ENCODE assay signal across 15 cellular contexts in the genomic region with DNA sequence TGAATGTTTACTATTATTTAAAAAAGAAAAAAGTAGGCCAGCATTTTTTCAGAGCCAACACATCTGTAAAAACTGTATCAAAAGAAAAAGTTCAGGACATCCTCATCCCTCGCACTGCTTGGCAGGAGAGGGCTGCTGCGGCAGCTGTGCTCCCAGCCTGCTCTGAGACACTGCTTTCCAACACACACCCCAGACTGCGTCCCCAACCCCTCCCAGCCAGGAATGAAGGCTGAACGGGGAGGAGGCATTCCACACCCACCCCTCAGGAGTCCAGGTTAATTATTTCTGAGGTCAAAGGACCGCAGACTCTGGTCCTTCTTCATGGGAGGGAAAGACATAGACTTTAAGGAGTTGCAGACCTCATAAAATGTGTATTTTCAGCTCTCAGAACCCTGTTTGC. TPM values are rescaled to one million over a fixed set of nuclear protein-coding genes. Genes with fewer than 3 reads are reported as not detected.
DNase-seq lines count a peak whose midpoint lies in the region; ATAC-seq and TF ChIP-seq lines count a peak whose summit lies in the region.
"Had no signal": no experiment of that assay in that cellular context is flagged by ENCODE, and none has a peak within 500 bp of the region (broad histone marks: within the 10 kb centered on the region; RNA-seq: fewer than 3 reads in every experiment).

No MANE protein-coding gene starts in this region.

- H3K9me3 ChIP-seq in fibroblast of lung (ENCODE audit: control insufficient read depth, insufficient read depth, low read depth, low read length) (no peaks in the 10 kb centered on the region), lower lobe of right lung (no peaks in the 10 kb centered on the region), smooth muscle cell (replicated peaks; ENCODE audit: low read depth) (no peaks in the 10 kb centered on the region)

- peaks cover 0 to 3% of the 10 kb centered on the region in 2 donors for H3K9me3 Mint-ChIP-seq in activated T-cell treated with anti-CD3 and anti-CD28 coated beads, Interleukin-2, amount 50 U/mL, for 72 hours
- H3K9me3 Mint-ChIP-seq: activated T-helper 2 cell treated with anti-CD3 and anti-CD28 coated beads, Interferon-gamma antibody, Interleukin-2, Interleukin-4, amounts not matched to agents 10 μg/mL and 5 μg/mL and 100 μg/mL, durations not matched to agents 14 hours and 24 hours and 36 hours had no signal

- H3K4me2 ChIP-seq in fibroblast of lung (ENCODE audit: extremely low read depth, insufficient read depth, low read length) (no peak overlapping the region), smooth muscle cell (peak overlapping the region; percentile 44)

- no peak overlapping the region for H3K27ac Mint-ChIP-seq in activated T-cell treated with anti-CD3 and anti-CD28 coated beads, Interleukin-2, amount 50 U/mL, for 72 hours
- H3K27ac Mint-ChIP-seq: activated T-helper 2 cell treated with anti-CD3 and anti-CD28 coated beads, Interferon-gamma antibody, Interleukin-2, Interleukin-4, amounts not matched to agents 10 μg/mL and 5 μg/mL and 100 μg/mL, durations not matched to agents 14 hours and 24 hours and 36 hours had no signal

- peaks cover 51% of the 10 kb centered on the region for H3K79me2 ChIP-seq in fibroblast of lung (ENCODE audit: control insufficient read depth, insufficient read depth, low read length)
- H3K79me2 ChIP-seq in smooth muscle cell (ENCODE audit: low read depth) = peaks cover 97% of the 10 kb centered on the region

- 50% methylated on average over 5 of the region's 5 CpGs for WGBS in smooth muscle cell (ENCODE audit: low lambda C conversion rate)

- H3K36me3 ChIP-seq in fibroblast of lung (ENCODE audit: control insufficient read depth, insufficient read depth, low read length) (no peaks in the 10 kb centered on the region), lower lobe of right lung (no peaks in the 10 kb centered on the region), smooth muscle cell (ENCODE audit: low read depth) (no peaks in the 10 kb centered on the region)

- H3F3A ChIP-seq in smooth muscle cell (ENCODE audit: low read depth) = peaks cover 65% of the 10 kb centered on the region

- H3K9ac ChIP-seq in fibroblast of lung (ENCODE audit: insufficient read depth, low read length) (no peak overlapping the region), smooth muscle cell (ENCODE audit: low read depth) (no peak overlapping the region)

- peak; percentile 20 for DNase-seq in HT-29 (ENCODE audit: low spot score)
- DNase-seq in fibroblast of lung (ENCODE audit: low read depth in 2 of 2) = no peak
- DNase-seq in lower lobe of right lung = no peak
- DNase-seq in smooth muscle cell (lab: John Stamatoyannopoulos, UW; ENCODE audit: unreplicated experiment) = no peak
- no peak for DNase-seq in activated T-cell treated with anti-CD3 and anti-CD28 coated beads, Interleukin-2, amount 50 U/mL, for 72 hours
- no peak for DNase-seq in GF-D8 (lab: John Stamatoyannopoulos, UW)
- DNase-seq: activated CD4-positive, alpha-beta T cell treated with anti-CD3 and anti-CD28 coated beads, Interleukin-2, amount 50 U/mL, for 1 hour; cortex of kidney; GDM1; NCI-H1694 treated with DMSO at 0.1 percent for 48 hours; NCI-H524; OCI-M1 had no signal

- peaks cover 54% of the 10 kb centered on the region for H3K27me3 Mint-ChIP-seq in activated T-cell treated with anti-CD3 and anti-CD28 coated beads, Interleukin-2, amount 50 U/mL, for 72 hours (ENCODE audit: low read depth)

- no peaks in the 10 kb centered on the region for H3K4me1 Mint-ChIP-seq in activated T-cell treated with anti-CD3 and anti-CD28 coated beads, Interleukin-2, amount 50 U/mL, for 72 hours (ENCODE audit: low read depth)

- H3K27ac ChIP-seq in fibroblast of lung (ENCODE audit: insufficient read depth, low read length) (peak overlapping the region; percentile 23), lower lobe of right lung (no peak overlapping the region), smooth muscle cell (ENCODE audit: low read depth) (peak overlapping the region; percentile 36)

- intact Hi-C loops in lower lobe of right lung (cut with DNase I) = no loop called here

- no peaks in the 10 kb centered on the region for H3K36me3 Mint-ChIP-seq in activated T-cell treated with anti-CD3 and anti-CD28 coated beads, Interleukin-2, amount 50 U/mL, for 72 hours (ENCODE audit: insufficient read depth in 2 of 2)

- H3K4me3 ChIP-seq in fibroblast of lung (replicated peaks in 1 of 4; ENCODE audit: control extremely low read depth in 1 of 4, insufficient read depth in 1 of 4, low read depth in 3 of 4, low read length in 4 of 4) (no peak overlapping the region), lower lobe of right lung (no peak overlapping the region), smooth muscle cell (no peak overlapping the region)

- H3K4me1 ChIP-seq in fibroblast of lung (ENCODE audit: control insufficient read depth, extremely low read depth, insufficient read depth, low read length) (peaks cover 43% of the 10 kb centered on the region), lower lobe of right lung (peaks cover 59% of the 10 kb centered on the region), smooth muscle cell (ENCODE audit: low read depth) (peaks cover 85% of the 10 kb centered on the region)

- H3K27me3 ChIP-seq in fibroblast of lung (ENCODE audit: control insufficient read depth, insufficient read depth, low read length) (no peaks in the 10 kb centered on the region), lower lobe of right lung (ENCODE audit: low read depth) (no peaks in the 10 kb centered on the region), smooth muscle cell (ENCODE audit: low read depth) (no peaks in the 10 kb centered on the region)

- H2AFZ ChIP-seq in fibroblast of lung (ENCODE audit: low read length) = no peak overlapping the region
- H2AFZ ChIP-seq in smooth muscle cell (ENCODE audit: low read depth) = no peak overlapping the region

- H3K4me3 Mint-ChIP-seq in activated T-cell treated with anti-CD3 and anti-CD28 coated beads, Interleukin-2, amount 50 U/mL, for 72 hours = no peak overlapping the region

- H4K20me1 ChIP-seq in fibroblast of lung (ENCODE audit: control insufficient read depth, extremely low read depth, insufficient read depth, low read length) (no peaks in the 10 kb centered on the region), smooth muscle cell (ENCODE audit: low read depth) (peaks cover 100% of the 10 kb centered on the region)

- TF ChIP-seq CTCF in fibroblast of lung (conservative IDR thresholded peaks at IDR 0.05 in 1 of 2, IDR thresholded peaks at IDR 0.05 in 1 of 2; ENCODE audit: low read depth in 1 of 2, low read length in 2 of 2) = no peak
- no peak for TF ChIP-seq CTCF in lower lobe of right lung (IDR thresholded peaks at IDR 0.05)
- no peak for TF ChIP-seq CTCF in smooth muscle cell (IDR thresholded peaks at IDR 0.05; ENCODE audit: borderline replicate concordance, insufficient read depth, poor library complexity, severe bottlenecking)

- ATAC-seq in lower lobe of right lung (peak; percentile 41 to 43), HG03045 (IDR thresholded peaks at IDR 0.05; ENCODE audit: unreplicated experiment) (no peak), GM18870 (IDR thresholded peaks at IDR 0.05; ENCODE audit: unreplicated experiment) (no peak)
- no peak for ATAC-seq in activated T-cell treated with anti-CD3 and anti-CD28 coated beads, Interleukin-2, amount 50 U/mL, for 72 hours (replicated peaks in 1 of 2)

RNA-seq across cellular contexts. Expression of a gene that starts 43.1 kb away (rescaled TPM):
- total RNA-seq in HT-29 (2014; rRNA removed; shearing (Covaris generic)) = 0.10 and 0.29 TPM in 2 replicates
- total RNA-seq in fibroblast of lung = 34.0 and 57.5 TPM in 2 replicates
- 18.4 and 607 TPM in 2 replicates for polyA plus RNA-seq in fibroblast of lung
- 19.5 and 691 TPM in 2 replicates for polyA plus RNA-seq in fibroblast of lung (2012)
- 30.9 and 567 TPM in 2 replicates for polyA minus RNA-seq in fibroblast of lung (ENCODE audit: low replicate concordance)
- total RNA-seq in lower lobe of right lung = 161 TPM
- 4,372 and 5,353 TPM in 2 replicates for total RNA-seq in smooth muscle cell
- polyA plus RNA-seq in smooth muscle cell = 1,844 and 2,409 TPM in 2 replicates
- under 1 TPM in 1 of 2 donors, not detected in 1; 0.19 TPM for total RNA-seq in activated T-cell treated with anti-CD3 and anti-CD28 coated beads, Interleukin-2, amount 50 U/mL, for 72 hours
- total RNA-seq: activated T-helper 2 cell treated with anti-CD3 and anti-CD28 coated beads, Interferon-gamma antibody, Interleukin-2, Interleukin-4, amounts not matched to agents 10 μg/mL and 5 μg/mL and 100 μg/mL, durations not matched to agents 14 hours and 24 hours and 36 hours had no signal

RNA-seq across cellular contexts. Expression of a gene that starts 43.2 kb away (rescaled TPM):
- 38.4 and 44.2 TPM in 2 replicates for total RNA-seq in HT-29 (2014; rRNA removed; shearing (Covaris generic))
- total RNA-seq in fibroblast of lung (93.1 and 123 TPM in 2 replicates), lower lobe of right lung (185 TPM), smooth muscle cell (1,456 and 1,535 TPM in 2 replicates)
- polyA plus RNA-seq in fibroblast of lung (43.8 and 463 TPM in 2 replicates), smooth muscle cell (2,012 and 2,786 TPM in 2 replicates)
- 52.1 and 712 TPM in 2 replicates for polyA plus RNA-seq in fibroblast of lung (2012)
- polyA minus RNA-seq in fibroblast of lung (ENCODE audit: low replicate concordance) = 56.9 and 841 TPM in 2 replicates
- not detected for total RNA-seq in activated T-cell treated with anti-CD3 and anti-CD28 coated beads, Interleukin-2, amount 50 U/mL, for 72 hours
- total RNA-seq: activated T-helper 2 cell treated with anti-CD3 and anti-CD28 coated beads, Interferon-gamma antibody, Interleukin-2, Interleukin-4, amounts not matched to agents 10 μg/mL and 5 μg/mL and 100 μg/mL, durations not matched to agents 14 hours and 24 hours and 36 hours had no signal

Comparison
In these comparisons a context has a peak if more than half of its experiments do, and no peak if none do; other contexts are left out.
1. ATAC-seq: peak in lower lobe of right lung (2 of 2); none in HG03045 (single experiment), activated T-cell treated with anti-CD3 and anti-CD28 coated beads, Interleukin-2, amount 50 U/mL, for 72 hours (0 of 2) and GM18870 (single experiment).
2. RNA of a gene that starts 43.1 kb away (total RNA-seq): 4,372 to 5,353 TPM in smooth muscle cell, 161 TPM in lower lobe of right lung (single experiment) and 34.0 to 57.5 TPM in fibroblast of lung; 0.19 TPM in activated T-cell treated with anti-CD3 and anti-CD28 coated beads, Interleukin-2, amount 50 U/mL, for 72 hours and 0.10 to 0.29 TPM in HT-29; every median in the first group is over 10 times any median in the second.
3. RNA of a gene that starts 43.2 kb away (total RNA-seq): 1,456 to 1,535 TPM in smooth muscle cell, 185 TPM in lower lobe of right lung (single experiment), 93.1 to 123 TPM in fibroblast of lung and 38.4 to 44.2 TPM in HT-29; not detected in activated T-cell treated with anti-CD3 and anti-CD28 coated beads, Interleukin-2, amount 50 U/mL, for 72 hours; every median in the first group is over 10 times any median in the second.